Comparison of ENCODE assay signal across 8 cellular contexts in genomic region chr2:86337235-86338099, GRCh38. TPM values are rescaled to one million over a fixed set of nuclear protein-coding genes. Genes with fewer than 3 reads are reported as not detected.
DNase-seq lines count a peak whose midpoint lies in the region; ATAC-seq lines count a peak whose summit lies in the region.

Gene REEP1, minus strand, starts transcription at chr2:86337626. Its CDS starts 116 bp downstream, at chr2:86337510.

- peak within 1 kb of the TSS; percentile 64 for H3K4me3 ChIP-seq in HUES48 (ENCODE audit: low read depth, low read length)

- H3K4me1 Mint-ChIP-seq in activated T-cell treated with anti-CD3 and anti-CD28 coated beads, Interleukin-2, amount 50 U/mL, for 4 hours (ENCODE audit: low read depth): peaks cover 16% of the 10 kb centered on the region

- H3K9me3 ChIP-seq in HUES48 (ENCODE audit: control insufficient read depth, insufficient read depth, low read length): no peaks in the 10 kb centered on the region

- H3K4me3 Mint-ChIP-seq in activated T-cell treated with anti-CD3 and anti-CD28 coated beads, Interleukin-2, amount 50 U/mL, for 4 hours: peak within 1 kb of the TSS; percentile 75

- ATAC-seq in activated T-cell treated with anti-CD3 and anti-CD28 coated beads, Interleukin-2, amount 50 U/mL, for 4 hours: peak; percentile 85 to 86
- ATAC-seq in HG02610 (IDR thresholded peaks at IDR 0.05; ENCODE audit: unreplicated experiment) (no peak), HG03175 (IDR thresholded peaks at IDR 0.05; ENCODE audit: unreplicated experiment) (no peak)

- peaks cover 68% of the 10 kb centered on the region for H3K27me3 Mint-ChIP-seq in activated T-cell treated with anti-CD3 and anti-CD28 coated beads, Interleukin-2, amount 50 U/mL, for 4 hours (ENCODE audit: low read depth)

- no peak within 1 kb of the TSS for H3K9ac ChIP-seq in HUES48 (ENCODE audit: low read depth, low read length)

- H3K27me3 ChIP-seq in HUES48 (ENCODE audit: control insufficient read depth, insufficient read depth, low read length): peaks cover 73% of the 10 kb centered on the region

- peaks cover 1% of the 10 kb centered on the region for H3K36me3 Mint-ChIP-seq in activated T-cell treated with anti-CD3 and anti-CD28 coated beads, Interleukin-2, amount 50 U/mL, for 4 hours (ENCODE audit: insufficient read depth)

- DNase-seq in DMS53 treated with DMSO at 0.1 percent for 48 hours (lab: John Stamatoyannopoulos, UW; ENCODE audit: unreplicated experiment): peak; percentile 11
- no peak for DNase-seq in activated T-cell treated with anti-CD3 and anti-CD28 coated beads, Interleukin-2, amount 50 U/mL, for 4 hours
- DNase-seq in glomerular visceral epithelial cell (ENCODE audit: extremely low spot score): peak; percentile 31
- DNase-seq in occipital lobe (lab: John Stamatoyannopoulos, UW): peak; percentile 26
- DNase-seq in NCI-H187 (lab: John Stamatoyannopoulos, UW): no peak

- H3K27ac ChIP-seq in HUES48 (ENCODE audit: low read depth, low read length): no peak within 1 kb of the TSS

- H3K4me1 ChIP-seq in HUES48 (ENCODE audit: control insufficient read depth, insufficient read depth, low read length): peaks cover 7% of the 10 kb centered on the region; the same call in 1 of the 2 replicates

- H3K9me3 Mint-ChIP-seq in activated T-cell treated with anti-CD3 and anti-CD28 coated beads, Interleukin-2, amount 50 U/mL, for 4 hours: peaks cover 18% of the 10 kb centered on the region

- no peaks in the 10 kb centered on the region for H3K36me3 ChIP-seq in HUES48 (ENCODE audit: control insufficient read depth, insufficient read depth, low read length)

RNA-seq across cellular contexts. Expression of gene REEP1, which starts in this region (rescaled TPM):
- total RNA-seq in activated T-cell treated with anti-CD3 and anti-CD28 coated beads, Interleukin-2, amount 50 U/mL, for 4 hours: under 1 TPM in 2 of 3 donors, not detected in 1; 0.13 to 0.35 TPM
- total RNA-seq in occipital lobe: 156 TPM

Comparison
In these comparisons a context has a peak if more than half of its experiments do, and no peak if none do; other contexts are left out.
1. RNA of gene REEP1 (total RNA-seq): 156 TPM in occipital lobe (single experiment); 0.13 to 0.35 TPM in activated T-cell treated with anti-CD3 and anti-CD28 coated beads, Interleukin-2, amount 50 U/mL, for 4 hours; every median in the first group is over 100 times any median in the second.
2. Peak in ATAC-seq in activated T-cell treated with anti-CD3 and anti-CD28 coated beads, Interleukin-2, amount 50 U/mL, for 4 hours; RNA of the gene not detected or under 1 TPM.
3. DNase-seq: peak in DMS53 treated with DMSO at 0.1 percent for 48 hours (single experiment), glomerular visceral epithelial cell (single experiment) and occipital lobe (single experiment); none in activated T-cell treated with anti-CD3 and anti-CD28 coated beads, Interleukin-2, amount 50 U/mL, for 4 hours (single experiment) and NCI-H187 (0 of 2).